ENCODE assay signal across 8 cellular contexts in the genomic region with DNA sequence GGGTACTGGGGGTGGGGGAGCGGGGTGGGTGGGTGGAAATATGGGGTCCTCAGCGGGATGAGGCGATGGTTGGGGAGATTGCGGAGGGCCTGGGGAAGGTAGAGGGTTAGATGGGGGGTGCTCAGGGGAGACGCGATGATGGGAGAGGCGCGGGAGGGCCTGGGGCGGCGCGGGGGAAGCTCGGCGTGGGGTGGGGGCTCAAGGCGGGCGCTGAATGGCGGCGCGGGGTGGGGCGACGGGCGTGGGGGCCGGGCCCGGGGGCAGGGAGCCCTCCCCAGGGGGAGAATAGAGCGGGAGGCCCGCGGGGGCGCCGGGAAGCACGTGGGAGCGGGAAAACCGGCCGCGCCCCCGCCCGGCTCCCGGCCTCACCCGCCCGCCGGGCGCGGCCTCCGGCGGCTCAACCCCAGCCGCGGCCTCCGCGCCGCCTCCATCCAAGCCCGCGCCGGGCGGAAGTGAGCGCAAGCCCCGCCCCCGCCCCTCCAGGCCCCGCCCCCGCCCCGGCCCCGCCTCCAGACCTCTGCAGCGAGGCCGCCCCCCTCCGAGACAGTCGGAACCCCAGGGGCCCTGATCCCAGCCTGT. TPM values are rescaled to one million over a fixed set of nuclear protein-coding genes. Genes with fewer than 3 reads are reported as not detected.
DNase-seq lines count a peak whose midpoint lies in the region; ATAC-seq, FAIRE-seq and TF ChIP-seq lines count a peak whose summit lies in the region.

A gene with protein sequence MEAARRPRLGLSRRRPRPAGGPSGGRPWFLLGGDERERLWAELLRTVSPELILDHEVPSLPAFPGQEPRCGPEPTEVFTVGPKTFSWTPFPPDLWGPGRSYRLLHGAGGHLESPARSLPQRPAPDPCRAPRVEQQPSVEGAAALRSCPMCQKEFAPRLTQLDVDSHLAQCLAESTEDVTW (minus strand): TSS at position 454 of the 579 bp plus-strand sequence. CDS start 23 bp downstream, at position 431.

- ATAC-seq in stimulated activated memory B cell treated with anti-CD40 and anti-IgM and Interleukin-4, amounts not matched to agents 10 μg/mL and 1 μg/mL and 100 μg/mL, for 72 hours, result peak; percentile 75

- CTCF ChIA-PET in HEK293T (lab: Yijun Ruan, JAX) (interaction anchor here (0.6 to 3.5 kb wide), 14 partner anchors 10 to 765 kb away, joined by 3 to 65 read pairs (median 4); a partner anchor contains a TSS), endothelial cell of umbilical vein (lab: Charles Lee) (interaction anchor here (0.7 to 12.3 kb wide), 36 partner anchors 10 to 1230 kb away, joined by 3 to 631 read pairs (median 7); a partner anchor contains a TSS)
- CTCF ChIA-PET in activated CD4-positive, alpha-beta memory T cell treated with anti-CD3 and anti-CD28 coated beads for 36 hours (lab: Charles Lee), result interaction anchor here (0.6 to 17.1 kb wide), 39 partner anchors 10 to 592 kb away, joined by 3 to 409 read pairs (median 4); a partner anchor contains a TSS

- DNase-seq in SIG-M5 treated with dmso at 0.1 percent for 504 hours (lab: John Stamatoyannopoulos, UW; ENCODE audit: unreplicated experiment) (peak; percentile 33), SIG-M5 (lab: John Stamatoyannopoulos, UW) (no peak), HEK293T (ENCODE audit: extremely low spot score) (peak; percentile 81), NB4 (ENCODE audit: low read depth) (peak; percentile 69), endothelial cell of umbilical vein (ENCODE audit: low read depth, low spot score) (no peak)
- DNase-seq in activated CD4-positive, alpha-beta memory T cell treated with anti-CD3 and anti-CD28 coated beads for 36 hours, result peak; percentile 84

- POLR2A ChIA-PET in HEK293T (lab: Yijun Ruan, JAX) (interaction anchor here (0.9 to 3.1 kb wide), 14 partner anchors 10 to 353 kb away, joined by 3 to 18 read pairs (median 5); a partner anchor contains a TSS), endothelial cell of umbilical vein (lab: Charles Lee) (interaction anchor here (1.0 to 1.1 kb wide), 2 partner anchors 10 to 187 kb away, joined by 9 to 15 read pairs; no protein-coding TSS in a partner anchor)
- POLR2A ChIA-PET in activated CD4-positive, alpha-beta memory T cell treated with anti-CD3 and anti-CD28 coated beads for 36 hours (lab: Charles Lee), result interaction anchor here (0.6 to 1.7 kb wide), 7 partner anchors 20 to 591 kb away, joined by 3 to 12 read pairs (median 4); a partner anchor contains a TSS

- H3K9me3 Mint-ChIP-seq in activated CD4-positive, alpha-beta memory T cell treated with anti-CD3 and anti-CD28 coated beads for 36 hours, result no peaks in the 10 kb centered on the region
- no peaks in the 10 kb centered on the region for H3K9me3 Mint-ChIP-seq in stimulated activated memory B cell treated with anti-CD40 and anti-IgM and Interleukin-4, amounts not matched to agents 10 μg/mL and 1 μg/mL and 100 μg/mL, for 72 hours

- H3K4me1 ChIP-seq in endothelial cell of umbilical vein (ENCODE audit: control insufficient read depth, extremely low read depth, insufficient read depth, low read length) (peaks cover 23% of the 10 kb centered on the region), mononuclear cell (ENCODE audit: insufficient read depth, low read length) (peaks cover 41% of the 10 kb centered on the region)

- intact Hi-C loops in activated CD4-positive, alpha-beta memory T cell treated with anti-CD3 and anti-CD28 coated beads for 36 hours (cut with micrococcal nuclease), result loop anchor here (2.0 kb wide), 1 partner anchor 40 kb away; no protein-coding TSS in a partner anchor
- intact Hi-C loops in endothelial cell of umbilical vein (cut with micrococcal nuclease), result loop anchor here (2.0 to 10.0 kb wide), 4 partner anchors 84 to 1230 kb away; a partner anchor contains a TSS

- peak within 1 kb of the TSS; percentile 94 for H3K27ac Mint-ChIP-seq in activated CD4-positive, alpha-beta memory T cell treated with anti-CD3 and anti-CD28 coated beads for 36 hours
- H3K27ac Mint-ChIP-seq in stimulated activated memory B cell treated with anti-CD40 and anti-IgM and Interleukin-4, amounts not matched to agents 10 μg/mL and 1 μg/mL and 100 μg/mL, for 72 hours, result peak within 1 kb of the TSS; percentile 93

- BruUV-seq in endothelial cell of umbilical vein (replicated peaks; lab: Mats Ljungman, UMichigan), result no TSS peak

- H3K9me1 ChIP-seq in endothelial cell of umbilical vein (replicated peaks; ENCODE audit: control insufficient read depth, extremely low read depth, insufficient read depth, low read length), result no peaks in the 10 kb centered on the region

- H3K9ac ChIP-seq in endothelial cell of umbilical vein (replicated peaks; ENCODE audit: extremely low read depth, insufficient read depth, low read length), result peak within 1 kb of the TSS; percentile 61

- H3K27me3 Mint-ChIP-seq in activated CD4-positive, alpha-beta memory T cell treated with anti-CD3 and anti-CD28 coated beads for 36 hours, result no peaks in the 10 kb centered on the region
- H3K27me3 Mint-ChIP-seq in stimulated activated memory B cell treated with anti-CD40 and anti-IgM and Interleukin-4, amounts not matched to agents 10 μg/mL and 1 μg/mL and 100 μg/mL, for 72 hours, result no peaks in the 10 kb centered on the region

- no peaks in the 10 kb centered on the region for H4K20me1 ChIP-seq in endothelial cell of umbilical vein (replicated peaks; ENCODE audit: control insufficient read depth, extremely low read depth, insufficient read depth, low read length)

- H3K9me3 ChIP-seq in endothelial cell of umbilical vein (replicated peaks; ENCODE audit: control insufficient read depth, insufficient read depth, low read length) (no peaks in the 10 kb centered on the region), mononuclear cell (ENCODE audit: low read depth, low read length) (no peaks in the 10 kb centered on the region)

- peak within 1 kb of the TSS; percentile 95 for H2AFZ ChIP-seq in endothelial cell of umbilical vein (ENCODE audit: low read depth, low read length)

- no peaks in the 10 kb centered on the region for H3K36me3 ChIP-seq in endothelial cell of umbilical vein (ENCODE audit: control insufficient read depth in 2 of 2, extremely low read depth in 1 of 2, insufficient read depth in 2 of 2, low read length in 2 of 2)

- peaks cover 13% of the 10 kb centered on the region for H3K79me2 ChIP-seq in endothelial cell of umbilical vein (ENCODE audit: control insufficient read depth, insufficient read depth, low read length)

- dilution Hi-C loops in endothelial cell of umbilical vein (cut with MboI; ENCODE audit: extremely low pct_ligation_motif_present, low sequenced_read_pairs), result loop anchor here (10.0 kb wide), 1 partner anchor 180 kb away; no protein-coding TSS in a partner anchor

- peak within 1 kb of the TSS; percentile 80 for H3K4me3 Mint-ChIP-seq in activated CD4-positive, alpha-beta memory T cell treated with anti-CD3 and anti-CD28 coated beads for 36 hours
- peak within 1 kb of the TSS; percentile 94 for H3K4me3 Mint-ChIP-seq in stimulated activated memory B cell treated with anti-CD40 and anti-IgM and Interleukin-4, amounts not matched to agents 10 μg/mL and 1 μg/mL and 100 μg/mL, for 72 hours

- no peak for FAIRE-seq in endothelial cell of umbilical vein (lab: Jason Lieb, UNC)

- peaks cover 2% of the 10 kb centered on the region for H3K36me3 Mint-ChIP-seq in activated CD4-positive, alpha-beta memory T cell treated with anti-CD3 and anti-CD28 coated beads for 36 hours
- no peaks in the 10 kb centered on the region for H3K36me3 Mint-ChIP-seq in stimulated activated memory B cell treated with anti-CD40 and anti-IgM and Interleukin-4, amounts not matched to agents 10 μg/mL and 1 μg/mL and 100 μg/mL, for 72 hours

- peak within 1 kb of the TSS; percentile 78 for H3K27ac ChIP-seq in endothelial cell of umbilical vein (ENCODE audit: insufficient read depth, low read depth, low read length)

- TF ChIP-seq CTCF in NB4 (IDR thresholded peaks at IDR 0.05; ENCODE audit: low read depth, low read length) (no peak), endothelial cell of umbilical vein (IDR thresholded peaks at IDR 0.05; ENCODE audit: extremely low read depth in 1 of 2, insufficient read depth in 1 of 2, low read depth in 1 of 2, low read length in 2 of 2) (no peak)

- peaks cover 33% of the 10 kb centered on the region for H3K4me1 Mint-ChIP-seq in activated CD4-positive, alpha-beta memory T cell treated with anti-CD3 and anti-CD28 coated beads for 36 hours (ENCODE audit: low read depth)
- peaks cover 35% of the 10 kb centered on the region for H3K4me1 Mint-ChIP-seq in stimulated activated memory B cell treated with anti-CD40 and anti-IgM and Interleukin-4, amounts not matched to agents 10 μg/mL and 1 μg/mL and 100 μg/mL, for 72 hours

- TF ChIP-seq POLR2A in NB4 (IDR thresholded peaks at IDR 0.05; ENCODE audit: extremely low read depth, insufficient read length), result peak; percentile 44
- TF ChIP-seq POLR2A in endothelial cell of umbilical vein (IDR thresholded peaks at IDR 0.05; ENCODE audit: low read depth, low read length), result peak; percentile 70

- H3K27me3 ChIP-seq in endothelial cell of umbilical vein (ENCODE audit: control insufficient read depth in 2 of 2, insufficient read depth in 2 of 2, low read length in 2 of 2) (no peaks in the 10 kb centered on the region), mononuclear cell (ENCODE audit: insufficient read depth, low read length) (no peaks in the 10 kb centered on the region)

- H3K4me3 ChIP-seq in NB4 (ENCODE audit: low read depth, low read length) (peak within 1 kb of the TSS; percentile 57), endothelial cell of umbilical vein (replicated peaks in 1 of 3; ENCODE audit: insufficient read depth in 1 of 3, low read depth in 1 of 3, low read length in 3 of 3) (peak within 1 kb of the TSS; percentile 71 to 92 (median 73)), mononuclear cell (ENCODE audit: low read length) (peak within 1 kb of the TSS; percentile 51)

- H3K4me2 ChIP-seq in endothelial cell of umbilical vein (ENCODE audit: insufficient read depth, low read length), result peak within 1 kb of the TSS; percentile 97

TF ChIP-seq in HEK293T, 16 proteins besides CTCF, POLR2A, EP300 and RAD21 (continues in another document):
- TF ChIP-seq HDGF (IDR thresholded peaks at IDR 0.05; ENCODE audit: borderline replicate concordance) (no peak), NFRKB (IDR thresholded peaks at IDR 0.05) (no peak)

RNA-seq across cellular contexts. Expression of the gene that starts here (rescaled TPM):
- total RNA-seq in activated CD4-positive, alpha-beta memory T cell treated with anti-CD3 and anti-CD28 coated beads for 36 hours, result 10 to 100 TPM; 64.9 to 69.8 TPM
- 62.6 and 69.8 TPM in 2 replicates for total RNA-seq in endothelial cell of umbilical vein
- polyA plus RNA-seq in endothelial cell of umbilical vein, result 31.5 and 57.8 TPM in 2 replicates
- polyA plus RNA-seq in endothelial cell of umbilical vein (2011; cell fraction: cytosol; rRNA removed), result 12.5 and 21.8 TPM in 2 replicates
- 27.2 and 31.3 TPM in 2 replicates for polyA plus RNA-seq in endothelial cell of umbilical vein (2011; cell fraction: nucleus; rRNA removed)
- polyA plus RNA-seq in endothelial cell of umbilical vein (2012), result 20.7 and 41.9 TPM in 2 replicates
- 6.2 and 8.0 TPM in 2 replicates for polyA minus RNA-seq in endothelial cell of umbilical vein
- 6.8 TPM for polyA minus RNA-seq in endothelial cell of umbilical vein (2011; cell fraction: cytosol; rRNA and poly(A)+ RNA removed)
- 4.2 and 8.6 TPM in 2 replicates for polyA minus RNA-seq in endothelial cell of umbilical vein (2011; cell fraction: nucleus; rRNA and poly(A)+ RNA removed)
- 11.0 TPM for total RNA-seq in mononuclear cell

Comparison
In these comparisons a context has a peak if more than half of its experiments do, and no peak if none do; other contexts are left out.
1. DNase-seq: peak in SIG-M5 treated with dmso at 0.1 percent for 504 hours (single experiment), HEK293T (single experiment), NB4 (single experiment) and activated CD4-positive, alpha-beta memory T cell treated with anti-CD3 and anti-CD28 coated beads for 36 hours (single experiment); none in SIG-M5 (single experiment) and endothelial cell of umbilical vein (single experiment).
2. Peak in every context shown above with its lines, with median percentiles within 50 percentile points of each other: H3K4me3 ChIP-seq.